15 cellular contexts compared by ENCODE assay signal in genomic region chr2:183998041-183998796, GRCh38.
DNase-seq lines count a peak whose midpoint lies in the region; ATAC-seq, FAIRE-seq and TF ChIP-seq lines count a peak whose summit lies in the region.
"Had no signal": no experiment of that assay in that cellular context is flagged by ENCODE, and none has a peak within 500 bp of the region (broad histone marks: within the 10 kb centered on the region; RNA-seq: fewer than 3 reads in every experiment).

No MANE protein-coding gene starts in this region.

- peak overlapping the region; percentile 66 for H3K27ac ChIP-seq in GM12878 (ENCODE audit: control insufficient read depth, insufficient read depth)
- H3K27ac ChIP-seq: BLaER1 treated with 17β-estradiol and CSF1 and Interleukin-3, amounts not matched to agents 10 nM and 100 nM; esophagus muscularis mucosa had no signal

- in situ Hi-C loops in GM12878 (cut with MboI) (no loop called here), HAP-1 (cut with MboI; ENCODE audit: low sequenced_read_pairs) (no loop called here)

- no peaks in the 10 kb centered on the region for H4K20me1 ChIP-seq in GM12878 (ENCODE audit: control insufficient read depth, insufficient read depth)
- H4K20me1 ChIP-seq: BLaER1 treated with 17β-estradiol and CSF1 and Interleukin-3, amounts not matched to agents 10 nM and 100 nM had no signal

- H3K4me3 ChIP-seq in GM12878, result no peak overlapping the region
- H3K4me3 ChIP-seq in HAP-1, result no peak overlapping the region
- H3K4me3 ChIP-seq: BLaER1 treated with 17β-estradiol and CSF1 and Interleukin-3, amounts not matched to agents 10 nM and 100 nM; esophagus muscularis mucosa had no signal

- BruUV-seq in GM12878 (replicated peaks; lab: Mats Ljungman, UMichigan), result no TSS peak

- TF ChIP-seq CTCF in GM12878 (IDR thresholded peaks at IDR 0.05 in 2 of 3, conservative IDR thresholded peaks at IDR 0.05 in 1 of 3; ENCODE audit: control insufficient read depth in 2 of 3, extremely low read depth in 1 of 3, insufficient read depth in 1 of 3, low read depth in 3 of 3, low read length in 3 of 3), result no peak

- POLR2A ChIA-PET in GM12878 (lab: Charles Lee), result no interaction called here

- H3K9ac ChIP-seq in GM12878 (ENCODE audit: control insufficient read depth, insufficient read depth, low read length), result no peak overlapping the region
- H3K9ac ChIP-seq: BLaER1 treated with 17β-estradiol and CSF1 and Interleukin-3, amounts not matched to agents 10 nM and 100 nM had no signal

- H3K4me1 ChIP-seq in GM12878 (ENCODE audit: control insufficient read depth, insufficient read depth, low read length) (peaks cover 30% of the 10 kb centered on the region), HAP-1 (peaks cover 10% of the 10 kb centered on the region)
- H3K4me1 ChIP-seq: BLaER1 treated with 17β-estradiol and CSF1 and Interleukin-3, amounts not matched to agents 10 nM and 100 nM had no signal

- peak; percentile 74 for DNase-seq in GM12878 (ENCODE audit: low read depth, low spot score)
- no peak for DNase-seq in inferior parietal cortex (ENCODE audit: extremely low spot score)
- no peak for DNase-seq in HAP-1 (ENCODE audit: low spot score in 2 of 2)
- DNase-seq in amniotic stem cell (lab: John Stamatoyannopoulos, UW), result no peak
- DNase-seq in RPMI8226, result no peak
- DNase-seq: activated CD8-positive, alpha-beta memory T cell treated with anti-CD3 and anti-CD28 coated beads, Interleukin-2, amount 50 U/mL, for 4 hours; IMR-90; kidney; NCI-H510A; occipital lobe had no signal

- RAD21 ChIA-PET in GM12878 (lab: Charles Lee; ENCODE audit: unreplicated experiment), result no interaction called here

- no peaks in the 10 kb centered on the region for H3K36me3 ChIP-seq in GM12878 (ENCODE audit: control insufficient read depth in 2 of 2, insufficient read depth in 2 of 2, low read length in 1 of 2)
- no peaks in the 10 kb centered on the region for H3K36me3 ChIP-seq in HAP-1 (replicated peaks)
- H3K36me3 ChIP-seq: BLaER1 treated with 17β-estradiol and CSF1 and Interleukin-3, amounts not matched to agents 10 nM and 100 nM; esophagus muscularis mucosa had no signal

- no peak for TF ChIP-seq POLR2A in GM12878 (IDR thresholded peaks at IDR 0.05; ENCODE audit: low read depth, low read length)

- 5% methylated on average over 3 of the region's 3 CpGs for WGBS in GM12878 (ENCODE audit: insufficient coverage, insufficient replicate concordance, low lambda C conversion rate, missing lambda C conversion rate)

- SMC1A ChIA-PET in GM12878 (lab: Charles Lee; ENCODE audit: uncharacterized antibody, unreplicated experiment), result interaction anchor here (0.7 kb wide), 1 partner anchor 701 kb away, joined by 3 read pairs; no protein-coding TSS in a partner anchor

- no peaks in the 10 kb centered on the region for H3K79me2 ChIP-seq in GM12878 (ENCODE audit: control insufficient read depth, insufficient read depth, low read length)

- H3K4me2 ChIP-seq in GM12878 (ENCODE audit: control insufficient read depth, insufficient read depth), result peak overlapping the region; percentile 55
- H3K4me2 ChIP-seq: BLaER1 treated with 17β-estradiol and CSF1 and Interleukin-3, amounts not matched to agents 10 nM and 100 nM had no signal

- CTCF ChIA-PET in GM12878 (lab: Yijun Ruan, JAX), result no interaction called here

- no peak for TF ChIP-seq EP300 in GM12878 (IDR thresholded peaks at IDR 0.05; ENCODE audit: borderline replicate concordance in 1 of 2, control insufficient read depth in 1 of 2, low read depth in 2 of 2, low read length in 2 of 2)

- no peak overlapping the region for H2AFZ ChIP-seq in GM12878 (ENCODE audit: control insufficient read depth, low read depth, low read length)

- H3K27me3 ChIP-seq in GM12878 (replicated peaks in 1 of 2; ENCODE audit: control insufficient read depth in 2 of 2, insufficient read depth in 2 of 2, low read length in 1 of 2) (no peaks in the 10 kb centered on the region), HAP-1 (ENCODE audit: low read depth) (no peaks in the 10 kb centered on the region)
- H3K27me3 ChIP-seq: BLaER1 treated with 17β-estradiol and CSF1 and Interleukin-3, amounts not matched to agents 10 nM and 100 nM; esophagus muscularis mucosa had no signal

- H3K9me3 ChIP-seq in GM12878 (replicated peaks; ENCODE audit: control insufficient read depth, insufficient read depth, low read length) (no peaks in the 10 kb centered on the region; the same call in 2 of the 3 replicates), HAP-1 (no peaks in the 10 kb centered on the region)
- H3K9me3 ChIP-seq: BLaER1 treated with 17β-estradiol and CSF1 and Interleukin-3, amounts not matched to agents 10 nM and 100 nM; esophagus muscularis mucosa had no signal

- peak; percentile 88 for FAIRE-seq in GM12878 (lab: Jason Lieb, UNC)
- FAIRE-seq: kidney had no signal

- peak; percentile 95 for ATAC-seq in GM18511 (IDR thresholded peaks at IDR 0.05; ENCODE audit: unreplicated experiment)
- ATAC-seq in GM21515 (IDR thresholded peaks at IDR 0.05; ENCODE audit: unreplicated experiment), result peak; percentile 96
- ATAC-seq in HG03066 (IDR thresholded peaks at IDR 0.05; ENCODE audit: low read depth, unreplicated experiment), result peak; percentile 94
- ATAC-seq in GM12878, result peak; percentile 88

- TF ChIP-seq RAD21 in GM12878 (IDR thresholded peaks at IDR 0.05; ENCODE audit: insufficient read depth, low read depth, low read length), result no peak

- intact Hi-C loops in GM12878 (cut with micrococcal nuclease; ENCODE audit: unreplicated experiment), result no loop called here

TF ChIP-seq in GM12878, 131 proteins besides CTCF, POLR2A, EP300 and RAD21 (continues in another document):
- TF ChIP-seq EED (IDR thresholded peaks at IDR 0.05; ENCODE audit: low read depth) (peak; percentile 72), RUNX3 (IDR thresholded peaks at IDR 0.05; ENCODE audit: low read length) (peak; percentile 90), MTA2 (IDR thresholded peaks at IDR 0.05; ENCODE audit: low read depth) (peak; percentile 68; the same call in 1 of the 2 replicates), JUNB (IDR thresholded peaks at IDR 0.05) (peak; percentile 86), PRDM15 (CRISPR knock-in tag; IDR thresholded peaks at IDR 0.05) (no peak), YY1 (IDR thresholded peaks at IDR 0.05; ENCODE audit: low read depth, low read length) (peak; percentile 82), POLR2AphosphoS5 (IDR thresholded peaks at IDR 0.05; ENCODE audit: low read length) (no peak), FOXM1 (IDR thresholded peaks at IDR 0.05; ENCODE audit: low read depth, low read length) (peak; percentile 81), SPI1 (IDR thresholded peaks at IDR 0.05; ENCODE audit: borderline replicate concordance, insufficient read depth, low read depth, low read length) (peak; percentile 35; the same call in 1 of the 2 replicates), POU2F2 (IDR thresholded peaks at IDR 0.05; ENCODE audit: borderline replicate concordance, low read depth, low read length) (0 out of 3 replicates have a peak, but pooled peaks have one; percentile 50), ETV6 (conservative IDR thresholded peaks at IDR 0.05 in 1 of 2, IDR thresholded peaks at IDR 0.05 in 1 of 2; ENCODE audit: borderline replicate concordance in 1 of 2, low read depth in 1 of 2) (peak in 1 of 2 experiments; percentile 44; a peak in 1 of 4 replicates), HDAC2 (IDR thresholded peaks at IDR 0.05) (no peak), MEF2A (IDR thresholded peaks at IDR 0.05; ENCODE audit: insufficient read depth, low read depth, low read length) (peak; percentile 64; the same call in 1 of the 2 replicates), BCL11A (IDR thresholded peaks at IDR 0.05; ENCODE audit: low read depth, low read length) (peak; percentile 71), CREB1 (IDR thresholded peaks at IDR 0.05; ENCODE audit: low read depth) (peak; percentile 25; the same call in 1 of the 2 replicates), MTA3 (IDR thresholded peaks at IDR 0.05; ENCODE audit: borderline replicate concordance, low read length) (peak; percentile 67; the same call in 1 of the 2 replicates), NR2F1 (conservative IDR thresholded peaks at IDR 0.05) (no peak), TBL1XR1 (IDR thresholded peaks at IDR 0.05; ENCODE audit: low read depth, low read length) (0 out of 2 replicates have a peak, but pooled peaks have one; percentile 25), CREM (IDR thresholded peaks at IDR 0.05; ENCODE audit: low read depth) (peak; percentile 72), PML (IDR thresholded peaks at IDR 0.05; ENCODE audit: low read length) (peak; percentile 64; the same call in 1 of the 2 replicates), NFIC (IDR thresholded peaks at IDR 0.05; ENCODE audit: low read depth, low read length) (peak; percentile 82)
